In the genomic region with DNA sequence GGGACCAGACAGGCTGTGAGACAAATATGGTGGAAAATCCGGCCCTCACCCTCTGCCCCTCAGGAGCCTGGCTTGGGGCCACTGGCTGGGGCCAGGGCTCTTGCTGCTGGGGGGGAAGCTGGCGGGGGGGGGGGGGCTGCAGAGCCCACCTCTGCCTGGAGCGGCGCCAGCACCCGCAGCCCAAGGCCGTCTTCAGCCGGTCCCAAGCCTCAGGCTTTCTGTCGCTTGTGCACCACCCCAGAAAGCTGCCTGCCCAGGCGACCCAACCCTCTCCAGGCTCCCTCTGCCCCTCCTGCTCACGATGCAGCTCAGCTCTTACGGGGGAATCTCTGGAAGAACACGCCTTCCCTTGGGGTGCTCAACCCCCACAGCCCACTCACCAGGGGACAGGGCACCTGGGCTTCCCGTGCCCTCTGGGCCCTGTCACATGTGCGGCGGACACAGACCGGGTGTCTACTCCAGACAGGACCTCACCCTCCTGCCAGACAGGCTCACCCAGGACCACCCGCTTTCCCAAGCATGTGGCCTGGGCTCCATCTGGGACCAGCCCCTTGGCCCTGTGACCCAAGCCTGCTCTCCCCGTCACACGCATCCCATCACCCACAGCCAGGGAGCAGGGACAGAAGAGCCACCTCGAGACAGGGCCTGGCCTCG, we compare ENCODE assay signal across 11 cellular contexts. TPM values are rescaled to one million over a fixed set of nuclear protein-coding genes. Genes with fewer than 3 reads are reported as not detected.
A peak's percentile ranks its signal among the peaks of the same experiment; 100 is the strongest.
DNase-seq lines count a peak whose midpoint lies in the region; ATAC-seq and TF ChIP-seq lines count a peak whose summit lies in the region.
"Had no signal": no experiment of that assay in that cellular context is flagged by ENCODE, and none has a peak within 500 bp of the region (broad histone marks: within the 10 kb centered on the region; RNA-seq: fewer than 3 reads in every experiment).

No MANE protein-coding gene starts in this region.

- no peak for DNase-seq in activated T-cell treated with anti-CD3 and anti-CD28 coated beads, Interleukin-2, amount 50 U/mL, for 24 hours
- no peak for DNase-seq in activated T-cell treated with anti-CD3 and anti-CD28 coated beads, Interleukin-2, amount 50 U/mL, for 48 hours
- no peak for DNase-seq in activated CD4-positive, alpha-beta memory T cell treated with anti-CD3 and anti-CD28 coated beads for 36 hours
- DNase-seq in immature natural killer cell: no peak
- no peak for DNase-seq in stimulated activated naive CD8-positive, alpha-beta T cell treated with anti-CD3 and anti-CD28 coated beads, Interleukin-15, amount 100 ng/mL, for 72 hours
- no peak for DNase-seq in NOMO-1 treated with dmso at 0.1 percent for 144 hours (lab: John Stamatoyannopoulos, UW; ENCODE audit: unreplicated experiment)
- no peak for DNase-seq in adrenal gland
- DNase-seq: DMS 273 treated with DMSO at 0.1 percent for 48 hours, PC-3 had no signal

- peak overlapping the region in 1 of 5 donors; percentile 69 for H3K27ac ChIP-seq in adrenal gland
- H3K27ac ChIP-seq: foreskin keratinocyte had no signal

- POLR2A ChIA-PET in activated CD4-positive, alpha-beta memory T cell treated with anti-CD3 and anti-CD28 coated beads for 36 hours (lab: Charles Lee): no interaction called here

- ATAC-seq in stimulated activated naive CD8-positive, alpha-beta T cell treated with anti-CD3 and anti-CD28 coated beads, Interleukin-15, amount 100 ng/mL, for 72 hours: no peak
- no peak for ATAC-seq in GM21423 (IDR thresholded peaks at IDR 0.05; ENCODE audit: unreplicated experiment)
- ATAC-seq: PC-3 had no signal

- intact Hi-C loops in activated CD4-positive, alpha-beta memory T cell treated with anti-CD3 and anti-CD28 coated beads for 36 hours (cut with micrococcal nuclease): loop anchor here (5.0 kb wide), 1 partner anchor 217 kb away; no protein-coding TSS in a partner anchor
- intact Hi-C loops in adrenal gland (cut with DNase I): no loop called here

- TF ChIP-seq CTCF in adrenal gland (IDR thresholded peaks at IDR 0.05): no peak

- peak overlapping the region; percentile 40 for H3K27ac Mint-ChIP-seq in activated T-cell treated with anti-CD3 and anti-CD28 coated beads, Interleukin-2, amount 50 U/mL, for 24 hours
- H3K27ac Mint-ChIP-seq in activated CD4-positive, alpha-beta memory T cell treated with anti-CD3 and anti-CD28 coated beads for 36 hours: peak overlapping the region; percentile 23
- peak overlapping the region; percentile 26 to 95 (median 79) for H3K27ac Mint-ChIP-seq in immature natural killer cell
- no peak overlapping the region for H3K27ac Mint-ChIP-seq in stimulated activated naive CD8-positive, alpha-beta T cell treated with anti-CD3 and anti-CD28 coated beads, Interleukin-15, amount 100 ng/mL, for 72 hours

- no peaks in the 10 kb centered on the region for H3K27me3 ChIP-seq in adrenal gland
- H3K27me3 ChIP-seq: foreskin keratinocyte had no signal

- no peak for TF ChIP-seq POLR2A in adrenal gland (IDR thresholded peaks at IDR 0.05)

- peaks cover 22% of the 10 kb centered on the region for H3K4me1 Mint-ChIP-seq in activated T-cell treated with anti-CD3 and anti-CD28 coated beads, Interleukin-2, amount 50 U/mL, for 24 hours (ENCODE audit: low read depth)
- H3K4me1 Mint-ChIP-seq in activated CD4-positive, alpha-beta memory T cell treated with anti-CD3 and anti-CD28 coated beads for 36 hours (ENCODE audit: low read depth): peaks cover 18% of the 10 kb centered on the region
- peaks cover 33 to 47% of the 10 kb centered on the region in 2 donors for H3K4me1 Mint-ChIP-seq in immature natural killer cell
- peaks cover 48% of the 10 kb centered on the region for H3K4me1 Mint-ChIP-seq in stimulated activated naive CD8-positive, alpha-beta T cell treated with anti-CD3 and anti-CD28 coated beads, Interleukin-15, amount 100 ng/mL, for 72 hours

- WGBS in adrenal gland, 4 donors: 61 to 82% (median 73%) methylated on average over 9 to 21 of the region's 21 CpGs

- H3K36me3 Mint-ChIP-seq in activated T-cell treated with anti-CD3 and anti-CD28 coated beads, Interleukin-2, amount 50 U/mL, for 24 hours (ENCODE audit: low read depth): no peaks in the 10 kb centered on the region
- H3K36me3 Mint-ChIP-seq in activated CD4-positive, alpha-beta memory T cell treated with anti-CD3 and anti-CD28 coated beads for 36 hours: no peaks in the 10 kb centered on the region
- peaks cover 0 to 5% (median 0%) of the 10 kb centered on the region in 3 donors for H3K36me3 Mint-ChIP-seq in immature natural killer cell

- no peaks in the 10 kb centered on the region for H3K36me3 ChIP-seq in adrenal gland (replicated peaks in 1 of 2)

- no peak overlapping the region for H3K4me3 Mint-ChIP-seq in activated T-cell treated with anti-CD3 and anti-CD28 coated beads, Interleukin-2, amount 50 U/mL, for 24 hours
- peak overlapping the region; percentile 12 for H3K4me3 Mint-ChIP-seq in activated CD4-positive, alpha-beta memory T cell treated with anti-CD3 and anti-CD28 coated beads for 36 hours
- peak overlapping the region; percentile 51 to 95 (median 90) for H3K4me3 Mint-ChIP-seq in immature natural killer cell
- peak overlapping the region; percentile 77 to 80 for H3K4me3 Mint-ChIP-seq in stimulated activated naive CD8-positive, alpha-beta T cell treated with anti-CD3 and anti-CD28 coated beads, Interleukin-15, amount 100 ng/mL, for 72 hours

- no peaks in the 10 kb centered on the region for H3K27me3 Mint-ChIP-seq in activated T-cell treated with anti-CD3 and anti-CD28 coated beads, Interleukin-2, amount 50 U/mL, for 24 hours
- no peaks in the 10 kb centered on the region for H3K27me3 Mint-ChIP-seq in activated CD4-positive, alpha-beta memory T cell treated with anti-CD3 and anti-CD28 coated beads for 36 hours
- H3K27me3 Mint-ChIP-seq in immature natural killer cell (ENCODE audit: low read depth in 3 of 3): peaks cover 0 to 10% (median 3%) of the 10 kb centered on the region in 3 donors
- no peaks in the 10 kb centered on the region for H3K27me3 Mint-ChIP-seq in stimulated activated naive CD8-positive, alpha-beta T cell treated with anti-CD3 and anti-CD28 coated beads, Interleukin-15, amount 100 ng/mL, for 72 hours

- H3K4me3 ChIP-seq in adrenal gland: peak overlapping the region in 1 of 4 donors; percentile 29

- H3K4me1 ChIP-seq in adrenal gland (replicated peaks in 1 of 2): no peaks in the 10 kb centered on the region
- H3K4me1 ChIP-seq: foreskin keratinocyte had no signal

- CTCF ChIA-PET in activated CD4-positive, alpha-beta memory T cell treated with anti-CD3 and anti-CD28 coated beads for 36 hours (lab: Charles Lee): no interaction called here

- no peaks in the 10 kb centered on the region for H3K9me3 Mint-ChIP-seq in activated T-cell treated with anti-CD3 and anti-CD28 coated beads, Interleukin-2, amount 50 U/mL, for 24 hours
- H3K9me3 Mint-ChIP-seq in activated CD4-positive, alpha-beta memory T cell treated with anti-CD3 and anti-CD28 coated beads for 36 hours: no peaks in the 10 kb centered on the region
- H3K9me3 Mint-ChIP-seq in immature natural killer cell: no peaks in the 10 kb centered on the region
- H3K9me3 Mint-ChIP-seq in stimulated activated naive CD8-positive, alpha-beta T cell treated with anti-CD3 and anti-CD28 coated beads, Interleukin-15, amount 100 ng/mL, for 72 hours: no peaks in the 10 kb centered on the region

- no peaks in the 10 kb centered on the region for H3K9me3 ChIP-seq in adrenal gland (replicated peaks in 1 of 3)

RNA-seq across cellular contexts. Expression of a gene that starts 43.9 kb away (rescaled TPM):
- total RNA-seq in activated CD4-positive, alpha-beta memory T cell treated with anti-CD3 and anti-CD28 coated beads for 36 hours: 1 to 10 TPM; 7.0 to 7.2 TPM
- polyA plus RNA-seq in immature natural killer cell (not detected), adrenal gland (1 to 10 TPM in 2 of 3 donors, under 1 TPM in 1; 0.99 to 7.6 (median 5.7) TPM)
- total RNA-seq in adrenal gland: 1 to 10 TPM in 7 of 8 donors, under 1 TPM in 1; 0.42 to 5.6 (median 3.2) TPM

Comparison
In these comparisons a context has a peak if more than half of its experiments do, and no peak if none do; other contexts are left out.
1. H3K27ac Mint-ChIP-seq: peak in activated T-cell treated with anti-CD3 and anti-CD28 coated beads, Interleukin-2, amount 50 U/mL, for 24 hours (single experiment), activated CD4-positive, alpha-beta memory T cell treated with anti-CD3 and anti-CD28 coated beads for 36 hours (single experiment) and immature natural killer cell (6 of 6); none in stimulated activated naive CD8-positive, alpha-beta T cell treated with anti-CD3 and anti-CD28 coated beads, Interleukin-15, amount 100 ng/mL, for 72 hours (0 of 2).